In genomic region chr1:117093091-117093534, GRCh38 we compare ENCODE assay signal across 10 cellular contexts. TPM values are rescaled to one million over a fixed set of nuclear protein-coding genes. Genes with fewer than 3 reads are reported as not detected.
A peak's percentile ranks its signal among the peaks of the same experiment; 100 is the strongest.
DNase-seq lines count a peak whose midpoint lies in the region; ATAC-seq, FAIRE-seq and TF ChIP-seq lines count a peak whose summit lies in the region.
"Had no signal": no experiment of that assay in that cellular context is flagged by ENCODE, and none has a peak within 500 bp of the region (broad histone marks: within the 10 kb centered on the region; RNA-seq: fewer than 3 reads in every experiment).

No MANE protein-coding gene starts in this region.

- no peaks in the 10 kb centered on the region for H3K79me2 ChIP-seq in mammary epithelial cell (ENCODE audit: insufficient read depth, low read length)

- no peak for TF ChIP-seq CTCF in mammary epithelial cell (conservative IDR thresholded peaks at IDR 0.05 in 1 of 2, IDR thresholded peaks at IDR 0.05 in 1 of 2; ENCODE audit: extremely low read depth in 1 of 2, insufficient read depth in 1 of 2, low read depth in 1 of 2, low read length in 2 of 2)
- TF ChIP-seq CTCF in GM13976 (IDR thresholded peaks at IDR 0.05; ENCODE audit: borderline replicate concordance, control extremely low read depth, extremely low read depth, insufficient read depth, missing control alignments): no peak

- H3K4me3 ChIP-seq in mammary epithelial cell (replicated peaks in 1 of 3; ENCODE audit: insufficient read depth in 1 of 3, low read depth in 2 of 3, low read length in 3 of 3): no peak overlapping the region

- no peak for FAIRE-seq in urothelium cell line (lab: Jason Lieb, UNC)
- FAIRE-seq: G401.6, TTC549 had no signal

- peaks cover 19% of the 10 kb centered on the region for H3K4me1 Mint-ChIP-seq in activated naive CD8-positive, alpha-beta T cell (ENCODE audit: low read depth)
- H3K4me1 Mint-ChIP-seq in activated naive CD8-positive, alpha-beta T cell treated with anti-CD3 and anti-CD28 coated beads for 36 hours: peaks cover 17% of the 10 kb centered on the region

- in situ Hi-C loops in mammary epithelial cell (cut with MboI; ENCODE audit: low sequenced_read_pairs in 2 of 2): no loop called here
- in situ Hi-C loops in GM13976 (cut with MboI; ENCODE audit: low sequenced_read_pairs, unreplicated experiment): no loop called here

- no peak for DNase-seq in activated naive CD8-positive, alpha-beta T cell treated with anti-CD3 and anti-CD28 coated beads for 36 hours
- DNase-seq in mammary epithelial cell: peak; percentile 88
- peak; percentile 91 for DNase-seq in left kidney (ENCODE audit: low read depth, low spot score)
- DNase-seq in urothelium cell line (ENCODE audit: low spot score): peak; percentile 31
- no peak for DNase-seq in GM13976 (ENCODE audit: low spot score)
- DNase-seq in T-helper 2 cell: no peak

- no peaks in the 10 kb centered on the region for H4K20me1 ChIP-seq in mammary epithelial cell (ENCODE audit: insufficient read depth, low read length)

- dilution Hi-C loops in mammary epithelial cell (cut with HindIII; ENCODE audit: low sequenced_read_pairs): loop anchor here (5.0 kb wide), 1 partner anchor 84 kb away; no protein-coding TSS in a partner anchor

- intact Hi-C loops in mammary epithelial cell (cut with micrococcal nuclease): no loop called here

- no peaks in the 10 kb centered on the region for H3K9me3 ChIP-seq in mammary epithelial cell (replicated peaks; ENCODE audit: insufficient read depth, low read length)

- H2AFZ ChIP-seq in mammary epithelial cell (ENCODE audit: low read depth, low read length): no peak overlapping the region

- H3K9ac ChIP-seq in mammary epithelial cell (ENCODE audit: insufficient read depth, low read length): no peak overlapping the region

- peaks cover 14% of the 10 kb centered on the region for H3K4me1 ChIP-seq in mammary epithelial cell (ENCODE audit: insufficient read depth, low read length)

- H3K9me3 Mint-ChIP-seq in activated naive CD8-positive, alpha-beta T cell (ENCODE audit: low read depth): no peaks in the 10 kb centered on the region
- H3K9me3 Mint-ChIP-seq in activated naive CD8-positive, alpha-beta T cell treated with anti-CD3 and anti-CD28 coated beads for 36 hours: no peaks in the 10 kb centered on the region

- H3K4me3 Mint-ChIP-seq in activated naive CD8-positive, alpha-beta T cell: no peak overlapping the region
- no peak overlapping the region for H3K4me3 Mint-ChIP-seq in activated naive CD8-positive, alpha-beta T cell treated with anti-CD3 and anti-CD28 coated beads for 36 hours

- no peaks in the 10 kb centered on the region for H3K27me3 Mint-ChIP-seq in activated naive CD8-positive, alpha-beta T cell
- H3K27me3 Mint-ChIP-seq in activated naive CD8-positive, alpha-beta T cell treated with anti-CD3 and anti-CD28 coated beads for 36 hours: no peaks in the 10 kb centered on the region

- 59% methylated on average over 7 of the region's 7 CpGs for WGBS in mammary epithelial cell (ENCODE audit: low coverage, missing lambda C conversion rate)

- H3K27me3 ChIP-seq in mammary epithelial cell (ENCODE audit: insufficient read depth, low read length): no peaks in the 10 kb centered on the region

- peak overlapping the region; percentile 86 for H3K27ac ChIP-seq in mammary epithelial cell (ENCODE audit: insufficient read depth, low read depth, low read length)

- CTCF ChIA-PET in mammary epithelial cell (lab: Charles Lee; ENCODE audit: low non-redundant PET): no interaction called here

- H3K36me3 ChIP-seq in mammary epithelial cell (ENCODE audit: insufficient read depth, low read length): peaks cover 31% of the 10 kb centered on the region

- BruUV-seq in mammary epithelial cell (replicated peaks; lab: Mats Ljungman, UMichigan): no TSS peak

- peak overlapping the region; percentile 54 for H3K27ac Mint-ChIP-seq in activated naive CD8-positive, alpha-beta T cell
- H3K27ac Mint-ChIP-seq in activated naive CD8-positive, alpha-beta T cell treated with anti-CD3 and anti-CD28 coated beads for 36 hours: no peak overlapping the region

- ATAC-seq in HG03097 (IDR thresholded peaks at IDR 0.05; ENCODE audit: low FRiP score, unreplicated experiment): no peak

- peaks cover 44% of the 10 kb centered on the region for H3K36me3 Mint-ChIP-seq in activated naive CD8-positive, alpha-beta T cell
- H3K36me3 Mint-ChIP-seq in activated naive CD8-positive, alpha-beta T cell treated with anti-CD3 and anti-CD28 coated beads for 36 hours: peaks cover 69% of the 10 kb centered on the region

- peak overlapping the region; percentile 28 for H3K4me2 ChIP-seq in mammary epithelial cell (ENCODE audit: insufficient read depth, low read depth, low read length)

RNA-seq across cellular contexts. Expression of gene TRIM45, which starts 28.4 kb away (rescaled TPM):
- total RNA-seq in activated naive CD8-positive, alpha-beta T cell treated with anti-CD3 and anti-CD28 coated beads for 36 hours: under 1 TPM; 0.48 to 0.60 TPM
- total RNA-seq in mammary epithelial cell: 1 to 10 TPM; 2.7 to 4.0 TPM
- polyA plus RNA-seq in mammary epithelial cell: 1.8 TPM
- 2.9 TPM for polyA minus RNA-seq in mammary epithelial cell

RNA-seq across cellular contexts. Expression of gene TTF2, which starts 33.0 kb away (rescaled TPM):
- total RNA-seq in activated naive CD8-positive, alpha-beta T cell treated with anti-CD3 and anti-CD28 coated beads for 36 hours: 100 to 1,000 TPM; 118 to 124 TPM
- 10 to 100 TPM; 15.5 to 41.3 TPM for total RNA-seq in mammary epithelial cell
- 19.1 TPM for polyA plus RNA-seq in mammary epithelial cell
- polyA minus RNA-seq in mammary epithelial cell: 30.7 TPM

Comparison
In these comparisons a context has a peak if more than half of its experiments do, and no peak if none do; other contexts are left out.
1. DNase-seq: peak in mammary epithelial cell (single experiment), left kidney (single experiment) and urothelium cell line (single experiment); none in activated naive CD8-positive, alpha-beta T cell treated with anti-CD3 and anti-CD28 coated beads for 36 hours (single experiment), GM13976 (single experiment) and T-helper 2 cell (0 of 5).